1 cellular context compared by ENCODE assay signal in genomic region chr2:46335404-46335965, GRCh38.
TF ChIP-seq lines count a peak whose summit lies in the region.

No MANE protein-coding gene starts in this region.

TF ChIP-seq in GM23338, 12 proteins besides CTCF, POLR2A, EP300 and RAD21 (continued from another document):
- TF ChIP-seq REST (IDR thresholded peaks at IDR 0.05; ENCODE audit: unreplicated experiment) (no peak), JUNB (IDR thresholded peaks at IDR 0.05; ENCODE audit: unreplicated experiment) (no peak), ZNF114 (CRISPR knock-in tag; IDR thresholded peaks at IDR 0.05) (no peak), CREB1 (CRISPR knock-in tag; IDR thresholded peaks at IDR 0.05; ENCODE audit: low read depth) (no peak)
TF ChIP-seq in GM23338: peak in this region for 0.
